In genomic region chr7:106592282-106593027, GRCh38 we compare ENCODE assay signal across 23 cellular contexts.
DNase-seq lines count a peak whose midpoint lies in the region; ATAC-seq, FAIRE-seq and TF ChIP-seq lines count a peak whose summit lies in the region.
"Had no signal": no experiment of that assay in that cellular context is flagged by ENCODE, and none has a peak within 500 bp of the region (broad histone marks: within the 10 kb centered on the region; RNA-seq: fewer than 3 reads in every experiment).

No MANE protein-coding gene starts in this region.

- H3K4me2 ChIP-seq in K562 (ENCODE audit: insufficient read depth, low read length): no peak overlapping the region
- H3K4me2 ChIP-seq: BLaER1, GM23338 had no signal

- H3K27me3 ChIP-seq in K562 (ENCODE audit: control insufficient read depth in 2 of 2, insufficient read depth in 2 of 2, low read length in 2 of 2) (no peaks in the 10 kb centered on the region), right lobe of liver (no peaks in the 10 kb centered on the region)
- H3K27me3 ChIP-seq: BLaER1 had no signal

- in situ Hi-C loops in K562 (cut with MboI): no loop called here

- FAIRE-seq in K562 (lab: Jason Lieb, UNC): no peak
- FAIRE-seq: GM18507 had no signal

- intact Hi-C loops in K562 (cut with micrococcal nuclease): no loop called here
- intact Hi-C loops in right lobe of liver (cut with DNase I): no loop called here

- H3K4me3 ChIP-seq in HEK293 (ENCODE audit: low read depth, low read length) (no peak overlapping the region), K562 (no peak overlapping the region), right lobe of liver (no peak overlapping the region)
- H3K4me3 ChIP-seq: BLaER1, GM23338 had no signal

- no peak overlapping the region for H3K9ac ChIP-seq in K562 (ENCODE audit: insufficient read depth in 1 of 2, low read depth in 2 of 2, low read length in 2 of 2)
- H3K9ac ChIP-seq: BLaER1 had no signal

- ATAC-seq in K562 (no peak; the same call in 2 of the 3 replicates), right lobe of liver (peak; percentile 53 to 73 (median 61)), HG03175 (IDR thresholded peaks at IDR 0.05; ENCODE audit: unreplicated experiment) (no peak), GM21717 (IDR thresholded peaks at IDR 0.05; ENCODE audit: unreplicated experiment) (no peak), HG03196 (IDR thresholded peaks at IDR 0.05; ENCODE audit: unreplicated experiment) (no peak)
- ATAC-seq: GM23338 had no signal

- POLR2A ChIA-PET in HEK293 (lab: Yijun Ruan, JAX) (no interaction called here), K562 (lab: Yijun Ruan, JAX) (interaction anchor here (0.6 to 1.3 kb wide), 2 partner anchors 66 to 234 kb away, joined by 4 read pairs; no protein-coding TSS in a partner anchor)

- H3K4me1 ChIP-seq in HEK293 (ENCODE audit: control insufficient read depth, insufficient read depth, low read length) (no peaks in the 10 kb centered on the region), K562 (replicated peaks in 1 of 2; ENCODE audit: control insufficient read depth in 2 of 2, insufficient read depth in 2 of 2, low read length in 2 of 2) (peaks cover 8 to 45% of the 10 kb centered on the region in 2 experiments; a peak in 4 of 5 replicates), right lobe of liver (peaks cover 0 to 7% (median 0%) of the 10 kb centered on the region in 4 donors)
- H3K4me1 ChIP-seq: BLaER1 had no signal

- TF ChIP-seq EP300 in K562 (IDR thresholded peaks at IDR 0.05; ENCODE audit: low read length): no peak

- TF ChIP-seq POLR2A in K562 (conservative IDR thresholded peaks at IDR 0.05) (no peak), right lobe of liver (IDR thresholded peaks at IDR 0.05) (no peak)

- DNase-seq in NCI-H774 (lab: John Stamatoyannopoulos, UW): peak; percentile 40
- no peak for DNase-seq in K562 (ENCODE audit: extremely low read depth in 1 of 4, low spot score in 3 of 4)
- no peak for DNase-seq in right lobe of liver
- no peak for DNase-seq in NCI-H2081 (lab: John Stamatoyannopoulos, UW)
- DNase-seq: CD4-positive, CD25-positive, alpha-beta regulatory T cell; DMS53; H9; HFFc6; Karpas-422; NCI-H1092 treated with DMSO at 0.1 percent for 48 hours; NCI-H1436 treated with DMSO at 0.1 percent for 48 hours; NCI-H2029; NK-92 treated with Interleukin-12 subunit alpha and Interleukin-12 subunit beta, amount 100 ng/mL, for 24 hours; SHP77; T-helper 1 cell had no signal

- no peaks in the 10 kb centered on the region for H3K9me3 ChIP-seq in HEK293 (ENCODE audit: control insufficient read depth, insufficient read depth, low read depth, low read length)
- H3K9me3 ChIP-seq in K562 (replicated peaks; ENCODE audit: control insufficient read depth, insufficient read depth, low read depth, low read length): no peaks in the 10 kb centered on the region
- H3K9me3 ChIP-seq in right lobe of liver: no peaks in the 10 kb centered on the region

- H3K79me2 ChIP-seq in K562 (ENCODE audit: control insufficient read depth, insufficient read depth, low read length): no peaks in the 10 kb centered on the region

- CTCF ChIA-PET in HEK293 (lab: Yijun Ruan, JAX) (no interaction called here), K562 (lab: Yijun Ruan, JAX; ENCODE audit: low intra/inter-chr PET ratio) (interaction anchor here (0.6 kb wide), 1 partner anchor 683 kb away, joined by 4 read pairs; no protein-coding TSS in a partner anchor)

- TF ChIP-seq CTCF in HEK293 (tag by site-specific recombination; IDR thresholded peaks at IDR 0.05) (no peak), K562 (IDR thresholded peaks at IDR 0.05 in 2 of 3, conservative IDR thresholded peaks at IDR 0.05 in 1 of 3; ENCODE audit: insufficient read depth in 2 of 3, low read depth in 1 of 3, low read length in 3 of 3) (no peak), right lobe of liver (IDR thresholded peaks at IDR 0.05) (no peak)

- no peak overlapping the region for H3K27ac ChIP-seq in HEK293 (ENCODE audit: extremely low read depth, low read depth, low read length)
- no peak overlapping the region for H3K27ac ChIP-seq in K562 (ENCODE audit: extremely low read depth, low read depth, low read length)
- no peak overlapping the region for H3K27ac ChIP-seq in right lobe of liver
- H3K27ac ChIP-seq: BLaER1, RWPE1 had no signal

- 4% methylated on average over 1 of the region's 1 CpG for WGBS in K562 (ENCODE audit: insufficient coverage, low coverage, missing lambda C conversion rate)
- WGBS in right lobe of liver (ENCODE audit: insufficient coverage, low coverage, low lambda C conversion rate, missing lambda C conversion rate): 9% methylated on average over 1 of the region's 1 CpG

- peaks cover 4% of the 10 kb centered on the region for H3K9me1 ChIP-seq in K562 (ENCODE audit: control insufficient read depth, insufficient read depth, low read length)

- no peak for TF ChIP-seq RAD21 in K562 (CRISPR knock-in tag; conservative IDR thresholded peaks at IDR 0.05 in 1 of 2, IDR thresholded peaks at IDR 0.05 in 1 of 2)

- no TSS peak for BruUV-seq in K562 (replicated peaks; lab: Mats Ljungman, UMichigan)

- peak overlapping the region; percentile 4; the same call in 1 of the 2 replicates for H2AFZ ChIP-seq in K562 (ENCODE audit: low read depth, low read length)
- H2AFZ ChIP-seq: GM23338 had no signal

- no peaks in the 10 kb centered on the region for H3K36me3 ChIP-seq in HEK293 (ENCODE audit: control insufficient read depth in 2 of 2, insufficient read depth in 1 of 2, low read length in 2 of 2)
- no peaks in the 10 kb centered on the region for H3K36me3 ChIP-seq in K562 (ENCODE audit: control insufficient read depth, insufficient read depth, low read length)
- no peaks in the 10 kb centered on the region for H3K36me3 ChIP-seq in right lobe of liver
- H3K36me3 ChIP-seq: BLaER1 had no signal

- H4K20me1 ChIP-seq in K562 (replicated peaks; ENCODE audit: control insufficient read depth, insufficient read depth, low read length): no peaks in the 10 kb centered on the region
- H4K20me1 ChIP-seq: BLaER1 had no signal

TF ChIP-seq in HEK293, 187 proteins besides CTCF, POLR2A, EP300 and RAD21 (continues in another document):
- TF ChIP-seq ZSCAN30 (tag by site-specific recombination; IDR thresholded peaks at IDR 0.05): no peak
- peak; percentile 56 for TF ChIP-seq ATF2 (tag by site-specific recombination; IDR thresholded peaks at IDR 0.05; ENCODE audit: low read depth)
- no peak for TF ChIP-seq OVOL3 (tag by site-specific recombination; IDR thresholded peaks at IDR 0.05)
- TF ChIP-seq GLIS2 (tag by site-specific recombination; IDR thresholded peaks at IDR 0.05): no peak
- TF ChIP-seq ZNF16 (tag by site-specific recombination; IDR thresholded peaks at IDR 0.05; ENCODE audit: low read depth): no peak
- no peak for TF ChIP-seq ZBTB21 (tag by site-specific recombination; IDR thresholded peaks at IDR 0.05)
- TF ChIP-seq ZNF2 (tag by site-specific recombination; IDR thresholded peaks at IDR 0.05): no peak

TF ChIP-seq in K562, 482 proteins besides CTCF, POLR2A, EP300 and RAD21 (continues in another document):
- peak; percentile 56; the same call in 1 of the 2 replicates for TF ChIP-seq POLR2H (tag; IDR thresholded peaks at IDR 0.05; ENCODE audit: low read depth)
- TF ChIP-seq ATF7 (IDR thresholded peaks at IDR 0.05): peak; percentile 39; the same call in 1 of the 2 replicates
- no peak for TF ChIP-seq PBX2 (CRISPR knock-in tag; IDR thresholded peaks at IDR 0.05; ENCODE audit: low read depth)
- TF ChIP-seq PBX2 (tag; conservative IDR thresholded peaks at IDR 0.05; ENCODE audit: low read depth): peak; percentile 60
- TF ChIP-seq RBM17 (IDR thresholded peaks at IDR 0.05; ENCODE audit: borderline replicate concordance, low read depth, low read length): no peak
- TF ChIP-seq ATF3 (IDR thresholded peaks at IDR 0.05): peak; percentile 61
- no peak for TF ChIP-seq ATF3 (CRISPR knock-in tag; conservative IDR thresholded peaks at IDR 0.05)
- no peak for TF ChIP-seq PCBP2 (IDR thresholded peaks at IDR 0.05; ENCODE audit: low read depth, low read length, poor library complexity, severe bottlenecking)
- TF ChIP-seq ZNF444 (CRISPR knock-in tag; IDR thresholded peaks at IDR 0.05): no peak

Comparison
In these comparisons a context has a peak if more than half of its experiments do, and no peak if none do; other contexts are left out.
1. ATAC-seq: peak in right lobe of liver (4 of 4); none in K562 (single experiment), HG03175 (single experiment), GM21717 (single experiment) and HG03196 (single experiment).
2. Of the 44 proteins assayed by ChIP-seq in both K562 and HEK293: peak only in K562: none; only in HEK293: ATF2; in both: none; in neither: 43.